18 cellular contexts compared by ENCODE assay signal in the genomic region with DNA sequence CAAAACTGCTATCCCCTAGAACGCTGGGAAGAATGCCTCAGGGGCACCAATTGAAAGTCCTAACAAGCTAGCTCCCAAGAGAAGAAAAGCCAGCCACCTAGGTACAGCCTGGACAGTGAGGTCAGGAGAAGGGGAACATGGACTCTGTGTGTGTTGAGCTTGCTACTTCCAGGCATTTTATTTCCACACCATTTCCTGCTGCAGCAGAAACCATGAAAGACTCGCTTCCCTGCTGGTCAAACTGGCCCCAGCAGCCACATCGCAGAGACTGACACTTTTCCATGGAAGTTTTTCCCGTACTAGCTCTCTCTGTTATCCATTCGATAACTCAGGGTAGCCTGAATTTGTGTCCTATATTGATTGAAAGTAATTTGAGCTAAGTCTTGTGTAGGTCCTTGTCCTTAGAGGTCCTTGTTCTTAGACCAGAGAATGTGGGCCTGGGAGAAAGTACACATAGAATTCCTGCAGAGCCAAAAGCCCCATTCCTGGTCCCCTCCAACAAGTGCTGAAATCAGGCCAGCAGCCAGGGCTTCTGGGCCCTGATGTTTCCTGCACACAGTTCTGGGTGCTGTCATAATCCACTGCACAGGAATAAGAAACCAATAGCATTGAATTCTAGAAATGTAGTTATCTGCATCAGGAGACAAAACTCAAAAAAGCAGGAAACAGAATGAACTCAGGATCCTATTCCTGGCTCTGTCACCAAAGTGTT.
A peak's percentile ranks its signal among the peaks of the same experiment; 100 is the strongest.
DNase-seq lines count a peak whose midpoint lies in the region; ATAC-seq, FAIRE-seq and TF ChIP-seq lines count a peak whose summit lies in the region.
"Had no signal": no experiment of that assay in that cellular context is flagged by ENCODE, and none has a peak within 500 bp of the region (broad histone marks: within the 10 kb centered on the region; RNA-seq: fewer than 3 reads in every experiment).

No MANE protein-coding gene starts in this region.

- H3K9me3 ChIP-seq in H1 (ENCODE audit: insufficient read depth in 2 of 2, low read depth in 1 of 2, low read length in 1 of 2): no peaks in the 10 kb centered on the region
- H3K9me3 ChIP-seq: BLaER1, SK-N-SH had no signal

- no peak overlapping the region for H2BK5ac ChIP-seq in H1 (ENCODE audit: low read depth, low read length)

- WGBS in H1 (ENCODE audit: extremely low coverage in 1 of 2, insufficient coverage in 1 of 2, insufficient read length in 1 of 2, insufficient replicate concordance in 2 of 2, low coverage in 1 of 2, low lambda C conversion rate in 2 of 2, missing lambda C conversion rate in 1 of 2), 2 experiments: 67% methylated on average over 5 of the region's 5 CpGs; no CpG with 5 or more reads in 1 of the 2 experiments

- no peak for TF ChIP-seq POLR2A in H1 (IDR thresholded peaks at IDR 0.05; ENCODE audit: control extremely low read depth in 1 of 2, low read depth in 2 of 2, low read length in 2 of 2)

- H4K8ac ChIP-seq in H1 (ENCODE audit: extremely low read depth, insufficient read depth, low read length): no peak overlapping the region

- H3K36me3 ChIP-seq in H1 (ENCODE audit: control insufficient read depth in 2 of 4, insufficient read depth in 4 of 4, low read length in 3 of 4): no peaks in the 10 kb centered on the region
- H3K36me3 ChIP-seq: BLaER1 had no signal

- DNase-seq in DMS 273 (lab: John Stamatoyannopoulos, UW; ENCODE audit: unreplicated experiment) (peak; percentile 8), DMS 273 treated with DMSO at 0.1 percent for 48 hours (lab: John Stamatoyannopoulos, UW) (no peak), H1 (ENCODE audit: low read depth in 1 of 2, low spot score in 2 of 2) (no peak), retina (peak; percentile 32)
- DNase-seq in activated naive CD4-positive, alpha-beta T cell treated with anti-CD3 and anti-CD28 coated beads, Interleukin-2, amount 10 ng/mL, durations not matched to agents 7 days and 5 days: no peak
- DNase-seq: NCI-H1105 treated with DMSO at 0.1 percent for 48 hours, NCI-H1930, NCI-H2171 treated with DMSO at 0.1 percent for 48 hours, Right ventricle myocardium superior, SK-N-SH had no signal

- no peaks in the 10 kb centered on the region for H3K23me2 ChIP-seq in H1 (ENCODE audit: low read depth, low read length)

- H2BK15ac ChIP-seq in H1 (ENCODE audit: low read length): no peak overlapping the region; the same call in 1 of the 2 replicates

- peak overlapping the region; percentile 0 for H2BK120ac ChIP-seq in H1 (replicated peaks; ENCODE audit: low read depth, low read length)

- no peaks in the 10 kb centered on the region for H3K79me1 ChIP-seq in H1 (ENCODE audit: low read depth, low read length)

- peak overlapping the region; percentile 92; the same call in 1 of the 2 replicates for H2BK20ac ChIP-seq in H1 (ENCODE audit: low read length)

- no peak overlapping the region for H3K4ac ChIP-seq in H1 (replicated peaks; ENCODE audit: insufficient read length, low read depth, low read length)

- H3K9ac ChIP-seq in H1 (replicated peaks in 1 of 4; ENCODE audit: extremely low read depth in 1 of 4, low read depth in 3 of 4, low read length in 3 of 4): no peak overlapping the region
- H3K9ac ChIP-seq: BLaER1, KMS-11, SK-N-SH had no signal

- POLR2A ChIA-PET in H1 (lab: Charles Lee; ENCODE audit: partially characterized antibody): interaction anchor here (3.3 kb wide), 1 partner anchor 10 kb away, joined by 17 read pairs; no protein-coding TSS in a partner anchor

- CTCF ChIA-PET in H1 (lab: Charles Lee; ENCODE audit: partially characterized antibody): interaction anchor here (0.6 to 1.4 kb wide), 4 partner anchors 13 to 93 kb away, joined by 3 to 4 read pairs (median 4); no protein-coding TSS in a partner anchor
- CTCF ChIA-PET in activated naive CD4-positive, alpha-beta T cell treated with anti-CD3 and anti-CD28 coated beads, Interleukin-2, amount 10 ng/mL, durations not matched to agents 7 days and 5 days (lab: Charles Lee): no interaction called here

- no peaks in the 10 kb centered on the region for H3K9me3 Mint-ChIP-seq in activated naive CD4-positive, alpha-beta T cell treated with anti-CD3 and anti-CD28 coated beads, Interleukin-2, amount 10 ng/mL, durations not matched to agents 7 days and 5 days

- no peak for ATAC-seq in HG02678 (IDR thresholded peaks at IDR 0.05; ENCODE audit: unreplicated experiment)
- no peak for ATAC-seq in HG03571 (IDR thresholded peaks at IDR 0.05; ENCODE audit: unreplicated experiment)
- ATAC-seq: Panc1 had no signal

- no peak overlapping the region for H3K23ac ChIP-seq in H1 (ENCODE audit: insufficient read length)

- peak overlapping the region; percentile 81; the same call in 1 of the 2 replicates for H3K18ac ChIP-seq in H1 (ENCODE audit: extremely low read depth, low read length)

- H3K4me3 Mint-ChIP-seq in activated naive CD4-positive, alpha-beta T cell treated with anti-CD3 and anti-CD28 coated beads, Interleukin-2, amount 10 ng/mL, durations not matched to agents 7 days and 5 days: no peak overlapping the region

- H3K27ac Mint-ChIP-seq in activated naive CD4-positive, alpha-beta T cell treated with anti-CD3 and anti-CD28 coated beads, Interleukin-2, amount 10 ng/mL, durations not matched to agents 7 days and 5 days: no peak overlapping the region

- H3K4me1 ChIP-seq in H1 (replicated peaks in 1 of 4; ENCODE audit: control insufficient read depth in 3 of 4, insufficient read depth in 4 of 4, low read length in 3 of 4): peaks cover 0 to 13% (median 8%) of the 10 kb centered on the region in 4 experiments; a peak in 4 of 7 replicates

- H4K20me1 ChIP-seq in H1 (replicated peaks in 1 of 2; ENCODE audit: control insufficient read depth in 1 of 2, insufficient read depth in 2 of 2, low read length in 2 of 2): no peaks in the 10 kb centered on the region
- H4K20me1 ChIP-seq: BLaER1 had no signal

- no peak overlapping the region for H3K4me3 ChIP-seq in H1 (ENCODE audit: extremely low read depth in 1 of 4, insufficient read depth in 2 of 4, low read depth in 3 of 4, low read length in 4 of 4)
- H3K4me3 ChIP-seq: BLaER1 had no signal

- no peak overlapping the region for H2AFZ ChIP-seq in H1 (ENCODE audit: low read length)

- TF ChIP-seq EP300 in H1 (IDR thresholded peaks at IDR 0.05; ENCODE audit: borderline replicate concordance in 1 of 2, low read depth in 2 of 2, low read length in 2 of 2): no peak

- H3K27ac ChIP-seq in VCaP: peak overlapping the region; percentile 26; the same call in 1 of the 2 replicates
- H3K27ac ChIP-seq in H1 (ENCODE audit: low read depth, low read length): no peak overlapping the region
- H3K27ac ChIP-seq: 22Rv1, BLaER1, KMS-11 had no signal

- H2BK12ac ChIP-seq in H1 (ENCODE audit: low read depth, low read length): no peak overlapping the region

- H4K5ac ChIP-seq in H1 (ENCODE audit: insufficient read length, low read depth, low read length): no peak overlapping the region

- peaks cover 0 to 2% of the 10 kb centered on the region in 2 experiments; a peak in 1 of 4 replicates for H3K79me2 ChIP-seq in H1 (ENCODE audit: control insufficient read depth in 1 of 2, insufficient read depth in 2 of 2, low read length in 2 of 2)

- TF ChIP-seq CTCF in VCaP (conservative IDR thresholded peaks at IDR 0.05) (no peak), H1 (IDR thresholded peaks at IDR 0.05; ENCODE audit: control extremely low read depth in 1 of 3, insufficient read depth in 1 of 3, low read depth in 1 of 3, low read length in 3 of 3) (no peak)

- no peak overlapping the region for H2AK5ac ChIP-seq in H1 (ENCODE audit: low read depth, low read length)

- no peaks in the 10 kb centered on the region for H3K36me3 Mint-ChIP-seq in activated naive CD4-positive, alpha-beta T cell treated with anti-CD3 and anti-CD28 coated beads, Interleukin-2, amount 10 ng/mL, durations not matched to agents 7 days and 5 days

- no peak overlapping the region for H3K14ac ChIP-seq in H1 (ENCODE audit: insufficient read length)

- H3K27me3 Mint-ChIP-seq in activated naive CD4-positive, alpha-beta T cell treated with anti-CD3 and anti-CD28 coated beads, Interleukin-2, amount 10 ng/mL, durations not matched to agents 7 days and 5 days: no peaks in the 10 kb centered on the region

- no peak for FAIRE-seq in H1 (lab: Jason Lieb, UNC)
- FAIRE-seq: GM18507 had no signal

- H3K56ac ChIP-seq in H1 (replicated peaks; ENCODE audit: insufficient read length, low read depth, low read length): no peak overlapping the region

- H3K27me3 ChIP-seq in H1 (replicated peaks in 1 of 4; ENCODE audit: control insufficient read depth in 3 of 4, extremely low read depth in 1 of 4, insufficient read depth in 3 of 4, low read length in 3 of 4): no peaks in the 10 kb centered on the region
- H3K27me3 ChIP-seq: BLaER1 had no signal

- no peak for TF ChIP-seq RAD21 in H1 (IDR thresholded peaks at IDR 0.05 in 1 of 2, conservative IDR thresholded peaks at IDR 0.05 in 1 of 2; ENCODE audit: low read depth in 2 of 2, low read length in 2 of 2)

- H4K91ac ChIP-seq in H1 (replicated peaks; ENCODE audit: insufficient read length, low read length): no peak overlapping the region

- H3K4me1 Mint-ChIP-seq in activated naive CD4-positive, alpha-beta T cell treated with anti-CD3 and anti-CD28 coated beads, Interleukin-2, amount 10 ng/mL, durations not matched to agents 7 days and 5 days: no peaks in the 10 kb centered on the region

- H3K4me2 ChIP-seq in H1 (ENCODE audit: insufficient read depth in 1 of 2, low read depth in 2 of 2, low read length in 2 of 2): no peak overlapping the region
- H3K4me2 ChIP-seq: BLaER1, KMS-11, SK-N-SH had no signal

TF ChIP-seq in H1, 55 proteins besides CTCF, POLR2A, EP300 and RAD21 (continues in another document):
- TF ChIP-seq MAFK (IDR thresholded peaks at IDR 0.05; ENCODE audit: low read depth, low read length): no peak

Comparison
In these comparisons a context has a peak if more than half of its experiments do, and no peak if none do; other contexts are left out.
1. DNase-seq: peak in DMS 273 (single experiment) and retina (single experiment); none in DMS 273 treated with DMSO at 0.1 percent for 48 hours (single experiment), H1 (0 of 2) and activated naive CD4-positive, alpha-beta T cell treated with anti-CD3 and anti-CD28 coated beads, Interleukin-2, amount 10 ng/mL, durations not matched to agents 7 days and 5 days (single experiment).